In the genomic region with DNA sequence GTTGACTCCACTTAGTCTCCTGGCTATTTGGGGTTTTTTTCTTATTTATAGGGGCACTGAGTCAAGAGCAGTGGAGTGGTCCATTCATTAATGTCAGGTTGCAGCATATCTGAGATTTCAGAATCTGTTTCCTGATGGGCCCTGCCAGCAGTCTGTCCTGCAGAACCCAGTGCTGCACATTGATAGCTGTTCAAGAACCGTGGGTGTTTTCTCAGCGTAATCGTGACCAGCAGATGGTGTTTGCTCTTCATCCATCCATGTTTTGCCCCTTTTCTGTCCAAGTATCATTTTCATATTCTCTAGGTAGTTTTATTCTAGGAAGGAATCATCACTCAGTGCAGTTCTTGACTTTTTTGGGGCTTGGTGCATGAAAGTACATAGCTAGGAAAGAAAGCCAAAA, we compare ENCODE assay signal across 34 cellular contexts.
"Had no signal": no experiment of that assay in that cellular context is flagged by ENCODE, and none has a peak within 500 bp of the region (broad histone marks: within the 10 kb centered on the region; RNA-seq: fewer than 3 reads in every experiment).

No MANE protein-coding gene starts in this region.

- H3K27ac Mint-ChIP-seq: activated naive CD4-positive, alpha-beta T cell treated with anti-CD3 and anti-CD28 coated beads for 36 hours; activated naive CD4-positive, alpha-beta T cell treated with anti-CD3 and anti-CD28 coated beads, Interleukin-2, amount 10 ng/mL, durations not matched to agents 7 days and 5 days; activated naive CD4-positive, alpha-beta T cell treated with anti-CD3 and anti-CD28 coated beads, Interleukin-2, amount 50 U/mL, for 24 hours; activated naive CD4-positive, alpha-beta T cell treated with anti-CD3 and anti-CD28 coated beads, Interleukin-2, amount 50 U/mL, for 72 hours; activated naive CD8-positive, alpha-beta T cell; activated naive CD8-positive, alpha-beta T cell treated with anti-CD3 and anti-CD28 coated beads for 36 hours; activated naive CD8-positive, alpha-beta T cell treated with anti-CD3 and anti-CD28 coated beads, Interleukin-2, amount 10 ng/mL, durations not matched to agents 7 days and 5 days; activated naive CD8-positive, alpha-beta T cell treated with anti-CD3 and anti-CD28 coated beads, Interleukin-2, amount 50 U/mL, for 24 hours; activated T-cell treated with anti-CD3 and anti-CD28 coated beads, Interleukin-2, amount 50 U/mL, for 24 hours; activated T-cell treated with anti-CD3 and anti-CD28 coated beads, Interleukin-2, amount 50 U/mL, for 72 hours; activated T-helper 1 cell treated with anti-CD3 and anti-CD28 coated beads, Interleukin-12 subunit alpha, Interleukin-12 subunit beta, Interleukin-2, Interleukin-4 antibody, amounts not matched to agents 30 ng/mL and 10 ng/mL and 1 ng/mL, durations not matched to agents 14 hours and 24 hours and 36 hours; activated T-helper 17 cell treated with anti-CD3 and anti-CD28 coated beads, Interleukin-2, amount 50 U/mL, for 72 hours; activated T-helper 2 cell treated with anti-CD3 and anti-CD28 coated beads, Interferon-gamma antibody, Interleukin-2, Interleukin-4, amounts not matched to agents 10 μg/mL and 5 μg/mL and 100 μg/mL, durations not matched to agents 14 hours and 24 hours and 36 hours; brain had no signal

- H3K4me1 Mint-ChIP-seq: activated naive CD4-positive, alpha-beta T cell treated with anti-CD3 and anti-CD28 coated beads, Interleukin-2, amount 10 ng/mL, durations not matched to agents 7 days and 5 days; activated naive CD4-positive, alpha-beta T cell treated with anti-CD3 and anti-CD28 coated beads, Interleukin-2, amount 50 U/mL, for 24 hours; activated naive CD8-positive, alpha-beta T cell treated with anti-CD3 and anti-CD28 coated beads for 36 hours; activated naive CD8-positive, alpha-beta T cell treated with anti-CD3 and anti-CD28 coated beads, Interleukin-2, amount 10 ng/mL, durations not matched to agents 7 days and 5 days; activated naive CD8-positive, alpha-beta T cell treated with anti-CD3 and anti-CD28 coated beads, Interleukin-2, amount 50 U/mL, for 24 hours; activated T-helper 17 cell treated with anti-CD3 and anti-CD28 coated beads, Interleukin-2, amount 50 U/mL, for 72 hours; brain; central memory CD8-positive, alpha-beta T cell had no signal

- H3K4me3 Mint-ChIP-seq: activated naive CD4-positive, alpha-beta T cell treated with anti-CD3 and anti-CD28 coated beads for 36 hours; activated naive CD4-positive, alpha-beta T cell treated with anti-CD3 and anti-CD28 coated beads, Interleukin-2, amount 10 ng/mL, durations not matched to agents 7 days and 5 days; activated naive CD4-positive, alpha-beta T cell treated with anti-CD3 and anti-CD28 coated beads, Interleukin-2, amount 50 U/mL, for 24 hours; activated naive CD8-positive, alpha-beta T cell; activated naive CD8-positive, alpha-beta T cell treated with anti-CD3 and anti-CD28 coated beads for 36 hours; activated naive CD8-positive, alpha-beta T cell treated with anti-CD3 and anti-CD28 coated beads, Interleukin-2, amount 10 ng/mL, durations not matched to agents 7 days and 5 days; activated naive CD8-positive, alpha-beta T cell treated with anti-CD3 and anti-CD28 coated beads, Interleukin-2, amount 50 U/mL, for 24 hours; activated T-cell treated with anti-CD3 and anti-CD28 coated beads, Interleukin-2, amount 50 U/mL, for 24 hours; activated T-cell treated with anti-CD3 and anti-CD28 coated beads, Interleukin-2, amount 50 U/mL, for 4 hours; activated T-cell treated with anti-CD3 and anti-CD28 coated beads, Interleukin-2, amount 50 U/mL, for 72 hours; activated T-helper 1 cell treated with anti-CD3 and anti-CD28 coated beads, Interleukin-12 subunit alpha, Interleukin-12 subunit beta, Interleukin-2, Interleukin-4 antibody, amounts not matched to agents 30 ng/mL and 10 ng/mL and 1 ng/mL, durations not matched to agents 14 hours and 24 hours and 36 hours; activated T-helper 17 cell treated with anti-CD3 and anti-CD28 coated beads, Interleukin-2, amount 50 U/mL, for 72 hours; brain; central memory CD8-positive, alpha-beta T cell had no signal

- H3K9me3 Mint-ChIP-seq: activated naive CD4-positive, alpha-beta T cell treated with anti-CD3 and anti-CD28 coated beads for 36 hours; activated naive CD4-positive, alpha-beta T cell treated with anti-CD3 and anti-CD28 coated beads, Interleukin-2, amount 10 ng/mL, durations not matched to agents 7 days and 5 days; activated naive CD4-positive, alpha-beta T cell treated with anti-CD3 and anti-CD28 coated beads, Interleukin-2, amount 50 U/mL, for 24 hours; activated naive CD4-positive, alpha-beta T cell treated with anti-CD3 and anti-CD28 coated beads, Interleukin-2, amount 50 U/mL, for 72 hours; activated naive CD8-positive, alpha-beta T cell treated with anti-CD3 and anti-CD28 coated beads for 36 hours; activated naive CD8-positive, alpha-beta T cell treated with anti-CD3 and anti-CD28 coated beads, Interleukin-2, amount 10 ng/mL, durations not matched to agents 7 days and 5 days; activated naive CD8-positive, alpha-beta T cell treated with anti-CD3 and anti-CD28 coated beads, Interleukin-2, amount 50 U/mL, for 24 hours; activated T-cell treated with anti-CD3 and anti-CD28 coated beads, Interleukin-2, amount 50 U/mL, for 24 hours; activated T-cell treated with anti-CD3 and anti-CD28 coated beads, Interleukin-2, amount 50 U/mL, for 4 hours; activated T-cell treated with anti-CD3 and anti-CD28 coated beads, Interleukin-2, amount 50 U/mL, for 72 hours; activated T-helper 1 cell treated with anti-CD3 and anti-CD28 coated beads, Interleukin-12 subunit alpha, Interleukin-12 subunit beta, Interleukin-2, Interleukin-4 antibody, amounts not matched to agents 30 ng/mL and 10 ng/mL and 1 ng/mL, durations not matched to agents 14 hours and 24 hours and 36 hours; activated T-helper 17 cell treated with anti-CD3 and anti-CD28 coated beads, Interleukin-2, amount 50 U/mL, for 72 hours; activated T-helper 2 cell treated with anti-CD3 and anti-CD28 coated beads, Interferon-gamma antibody, Interleukin-2, Interleukin-4, amounts not matched to agents 10 μg/mL and 5 μg/mL and 100 μg/mL, durations not matched to agents 14 hours and 24 hours and 36 hours; brain; central memory CD8-positive, alpha-beta T cell had no signal

- DNase-seq: activated effector memory CD4-positive, alpha-beta T cell treated with anti-CD3 and anti-CD28 coated beads, Interleukin-2, amount 50 U/mL, for 16 hours; activated effector memory CD4-positive, alpha-beta T cell treated with Interleukin-2 at 50 U/mL for 16 hours; activated gamma-delta T cell; activated gamma-delta T cell treated with Interleukin-2 at 50 U/mL for 16 hours; activated naive CD4-positive, alpha-beta T cell; activated naive CD4-positive, alpha-beta T cell treated with anti-CD3 and anti-CD28 coated beads for 36 hours; activated naive CD4-positive, alpha-beta T cell treated with anti-CD3 and anti-CD28 coated beads, Interleukin-2, amount 10 ng/mL, durations not matched to agents 7 days and 5 days; activated naive CD4-positive, alpha-beta T cell treated with anti-CD3 and anti-CD28 coated beads, Interleukin-2, amount 50 U/mL, for 16 hours; activated naive CD4-positive, alpha-beta T cell treated with Interleukin-2 at 50 U/mL for 16 hours; activated naive CD8-positive, alpha-beta T cell treated with anti-CD3 and anti-CD28 coated beads for 36 hours; activated naive CD8-positive, alpha-beta T cell treated with anti-CD3 and anti-CD28 coated beads, Interleukin-2, amount 10 ng/mL, durations not matched to agents 7 days and 5 days; activated naive CD8-positive, alpha-beta T cell treated with anti-CD3 and anti-CD28 coated beads, Interleukin-2, amount 50 U/mL, for 24 hours; activated T-cell treated with anti-CD3 and anti-CD28 coated beads, Interleukin-2, amount 50 U/mL, for 1 hour; activated T-cell treated with anti-CD3 and anti-CD28 coated beads, Interleukin-2, amount 50 U/mL, for 24 hours; activated T-cell treated with anti-CD3 and anti-CD28 coated beads, Interleukin-2, amount 50 U/mL, for 4 hours; activated T-cell treated with anti-CD3 and anti-CD28 coated beads, Interleukin-2, amount 50 U/mL, for 48 hours; activated T-cell treated with anti-CD3 and anti-CD28 coated beads, Interleukin-2, amount 50 U/mL, for 72 hours; adrenal gland; amniotic stem cell; amygdala; anterior cingulate cortex; aorta; body of pancreas; brain microvascular endothelial cell; central memory CD4-positive, alpha-beta T cell; cerebellar nuclear complex had no signal

- H3K36me3 Mint-ChIP-seq: activated naive CD4-positive, alpha-beta T cell treated with anti-CD3 and anti-CD28 coated beads, Interleukin-2, amount 10 ng/mL, durations not matched to agents 7 days and 5 days; activated naive CD4-positive, alpha-beta T cell treated with anti-CD3 and anti-CD28 coated beads, Interleukin-2, amount 50 U/mL, for 24 hours; activated naive CD4-positive, alpha-beta T cell treated with anti-CD3 and anti-CD28 coated beads, Interleukin-2, amount 50 U/mL, for 72 hours; activated naive CD8-positive, alpha-beta T cell; activated naive CD8-positive, alpha-beta T cell treated with anti-CD3 and anti-CD28 coated beads for 36 hours; activated naive CD8-positive, alpha-beta T cell treated with anti-CD3 and anti-CD28 coated beads, Interleukin-2, amount 10 ng/mL, durations not matched to agents 7 days and 5 days; brain had no signal
